ENCODE assay signal across 12 cellular contexts in the genomic region with DNA sequence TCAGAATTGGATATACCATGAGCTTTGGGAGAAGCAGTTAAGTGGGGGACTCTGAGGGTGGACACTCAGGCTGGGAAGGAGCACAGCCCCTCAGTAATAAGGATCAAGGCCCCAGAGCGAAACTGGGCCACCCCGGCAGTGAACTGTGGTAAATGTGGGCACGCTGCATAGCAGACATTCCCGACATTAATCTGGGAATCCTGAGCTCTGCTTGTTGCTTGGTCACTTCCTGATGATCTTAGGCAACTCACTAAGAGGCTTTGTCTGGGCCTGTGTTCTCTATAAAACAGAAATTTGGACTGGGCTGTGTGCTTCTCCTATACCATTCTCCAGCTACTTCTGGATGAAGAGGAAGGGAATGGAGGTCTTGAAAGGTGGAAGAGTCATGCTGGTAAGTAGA. TPM values are rescaled to one million over a fixed set of nuclear protein-coding genes. Genes with fewer than 3 reads are reported as not detected.
A peak's percentile ranks its signal among the peaks of the same experiment; 100 is the strongest.
DNase-seq lines count a peak whose midpoint lies in the region; ATAC-seq and TF ChIP-seq lines count a peak whose summit lies in the region.
"Had no signal": no experiment of that assay in that cellular context is flagged by ENCODE, and none has a peak within 500 bp of the region (broad histone marks: within the 10 kb centered on the region; RNA-seq: fewer than 3 reads in every experiment).

No MANE protein-coding gene starts in this region.

- H3K4me1 Mint-ChIP-seq in type B pancreatic cell (ENCODE audit: unreplicated experiment) = peaks cover 30% of the 10 kb centered on the region

- ATAC-seq in activated naive CD4-positive, alpha-beta T cell treated with anti-CD3 and anti-CD28 coated beads, Interleukin-2, amount 50 U/mL, for 72 hours = no peak
- ATAC-seq in left colon (no peak), HG03469 (IDR thresholded peaks at IDR 0.05; ENCODE audit: unreplicated experiment) (no peak)
- ATAC-seq: A549 had no signal

- H3K36me3 Mint-ChIP-seq in activated naive CD4-positive, alpha-beta T cell treated with anti-CD3 and anti-CD28 coated beads, Interleukin-2, amount 50 U/mL, for 72 hours = peaks cover 13 to 35% of the 10 kb centered on the region in 2 donors
- H3K36me3 Mint-ChIP-seq in type B pancreatic cell = no peaks in the 10 kb centered on the region

- peak overlapping the region; percentile 25 to 29 for H3K27ac Mint-ChIP-seq in activated naive CD4-positive, alpha-beta T cell treated with anti-CD3 and anti-CD28 coated beads, Interleukin-2, amount 50 U/mL, for 72 hours
- peak overlapping the region; percentile 31 for H3K27ac Mint-ChIP-seq in type B pancreatic cell

- intact Hi-C loops in left colon (cut with DNase I, micrococcal nuclease) = no loop called here

- H3K27me3 Mint-ChIP-seq in type B pancreatic cell = no peaks in the 10 kb centered on the region

- TF ChIP-seq CTCF in astrocyte of the spinal cord (IDR thresholded peaks at IDR 0.05; ENCODE audit: low read depth, low read length) (no peak), type B pancreatic cell (conservative IDR thresholded peaks at IDR 0.05) (no peak)

- in situ Hi-C loops in astrocyte of the spinal cord (cut with HindIII; ENCODE audit: low sequenced_read_pairs) = no loop called here

- DNase-seq in activated naive CD4-positive, alpha-beta T cell treated with anti-CD3 and anti-CD28 coated beads, Interleukin-2, amount 50 U/mL, for 72 hours (ENCODE audit: low spot score in 2 of 2) = no peak
- DNase-seq in activated naive CD4-positive, alpha-beta T cell treated with anti-CD3 and anti-CD28 coated beads, Interleukin-2, amount 50 U/mL, for 16 hours = no peak
- DNase-seq in astrocyte of the spinal cord (ENCODE audit: low read depth, low spot score) (peak; percentile 72), iris pigment epithelial cell (ENCODE audit: low read depth) (peak; percentile 94), type B pancreatic cell (ENCODE audit: extremely low spot score, unreplicated experiment) (no peak), NCI-H1048 (lab: John Stamatoyannopoulos, UW) (no peak), left colon (no peak)
- DNase-seq: activated CD8-positive, alpha-beta memory T cell treated with anti-CD3 and anti-CD28 coated beads, Interleukin-2, amount 50 U/mL, for 48 hours; dorsolateral prefrontal cortex; T-helper 1 cell had no signal

- H3K4me3 ChIP-seq in astrocyte of the spinal cord (ENCODE audit: low read depth, low read length) = no peak overlapping the region
- H3K4me3 ChIP-seq: A549, dorsolateral prefrontal cortex had no signal

- H3K9me3 Mint-ChIP-seq in activated naive CD4-positive, alpha-beta T cell treated with anti-CD3 and anti-CD28 coated beads, Interleukin-2, amount 50 U/mL, for 72 hours = no peaks in the 10 kb centered on the region
- H3K9me3 Mint-ChIP-seq in type B pancreatic cell = no peaks in the 10 kb centered on the region

- H3K4me3 Mint-ChIP-seq in type B pancreatic cell = no peak overlapping the region

RNA-seq across cellular contexts. Expression of a gene that starts 4.8 kb away (rescaled TPM):
- total RNA-seq in activated naive CD4-positive, alpha-beta T cell treated with anti-CD3 and anti-CD28 coated beads, Interleukin-2, amount 50 U/mL, for 72 hours = 10 to 100 TPM; 15.9 to 22.6 TPM
- total RNA-seq in type B pancreatic cell (ENCODE audit: low replicate concordance) (15.5 and 17.5 TPM in 2 replicates), left colon (10 to 100 TPM; 16.8 to 19.7 TPM)

RNA-seq across cellular contexts. Expression of a gene that starts 12.6 kb away (rescaled TPM):
- total RNA-seq in activated naive CD4-positive, alpha-beta T cell treated with anti-CD3 and anti-CD28 coated beads, Interleukin-2, amount 50 U/mL, for 72 hours = 10 to 100 TPM; 24.1 to 25.0 TPM
- total RNA-seq in type B pancreatic cell (ENCODE audit: low replicate concordance) (23.5 and 25.8 TPM in 2 replicates), left colon (10 to 100 TPM; 12.2 TPM)

Comparison
In these comparisons a context has a peak if more than half of its experiments do, and no peak if none do; other contexts are left out.
1. DNase-seq: peak in astrocyte of the spinal cord (single experiment) and iris pigment epithelial cell (single experiment); none in activated naive CD4-positive, alpha-beta T cell treated with anti-CD3 and anti-CD28 coated beads, Interleukin-2, amount 50 U/mL, for 72 hours (0 of 2), activated naive CD4-positive, alpha-beta T cell treated with anti-CD3 and anti-CD28 coated beads, Interleukin-2, amount 50 U/mL, for 16 hours (single experiment), type B pancreatic cell (single experiment), NCI-H1048 (single experiment) and left colon (0 of 2).